1 cellular context compared by ENCODE assay signal in the genomic region with DNA sequence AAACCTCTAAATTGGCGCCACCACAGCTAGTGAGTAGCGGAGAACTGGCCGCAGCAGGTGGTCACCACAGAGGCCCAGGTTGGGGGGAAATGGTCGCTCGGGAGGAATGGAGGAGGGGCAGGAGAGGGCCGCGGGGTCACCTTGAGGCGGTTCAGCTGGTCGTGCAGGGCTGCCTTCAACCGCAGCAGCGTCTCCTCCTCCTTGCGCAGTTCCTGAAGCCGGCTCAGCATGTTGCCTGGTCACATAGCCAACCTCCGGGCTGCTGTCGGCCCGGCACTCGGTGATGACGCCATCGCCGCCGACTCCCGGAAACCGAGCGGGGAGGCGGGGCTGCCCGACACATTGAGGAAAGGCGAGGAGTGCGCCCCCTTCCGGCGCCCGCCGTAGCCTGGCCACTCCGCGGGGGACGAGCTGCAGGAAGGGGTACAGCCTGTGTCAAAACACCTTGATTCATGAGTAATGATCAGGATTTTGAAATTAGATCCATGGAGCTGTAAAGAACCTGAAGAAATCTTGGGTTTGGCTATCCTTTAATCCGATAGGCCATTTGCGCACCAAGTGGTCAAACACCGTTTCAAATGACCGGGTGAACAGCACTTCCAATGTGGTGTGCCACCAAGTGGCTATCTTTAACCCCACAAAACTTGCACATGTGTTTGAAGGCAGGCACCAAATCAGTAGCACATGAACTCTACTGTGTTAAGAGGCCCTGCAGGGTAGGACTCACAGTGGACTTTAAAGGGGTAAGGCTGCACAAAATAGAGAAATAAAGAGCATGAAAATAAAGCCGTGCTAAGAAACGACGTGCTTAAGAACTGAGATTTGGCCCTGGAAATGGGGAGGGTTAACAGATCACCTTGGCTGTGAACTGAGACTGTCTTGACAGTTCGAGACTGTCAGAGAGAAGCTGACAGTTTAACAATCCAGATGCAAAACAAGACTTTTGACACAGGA.
TF ChIP-seq lines count a peak whose summit lies in the region.

A gene with protein sequence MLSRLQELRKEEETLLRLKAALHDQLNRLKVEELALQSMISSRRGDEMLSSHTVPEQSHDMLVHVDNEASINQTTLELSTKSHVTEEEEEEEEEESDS (minus strand): TSS at position 261 of the 954 bp plus-strand sequence. CDS start 31 bp downstream, at position 230.

TF ChIP-seq in GM12878, 131 proteins besides CTCF, POLR2A, EP300 and RAD21 (continued from another document):
- TF ChIP-seq, protein P1, sequence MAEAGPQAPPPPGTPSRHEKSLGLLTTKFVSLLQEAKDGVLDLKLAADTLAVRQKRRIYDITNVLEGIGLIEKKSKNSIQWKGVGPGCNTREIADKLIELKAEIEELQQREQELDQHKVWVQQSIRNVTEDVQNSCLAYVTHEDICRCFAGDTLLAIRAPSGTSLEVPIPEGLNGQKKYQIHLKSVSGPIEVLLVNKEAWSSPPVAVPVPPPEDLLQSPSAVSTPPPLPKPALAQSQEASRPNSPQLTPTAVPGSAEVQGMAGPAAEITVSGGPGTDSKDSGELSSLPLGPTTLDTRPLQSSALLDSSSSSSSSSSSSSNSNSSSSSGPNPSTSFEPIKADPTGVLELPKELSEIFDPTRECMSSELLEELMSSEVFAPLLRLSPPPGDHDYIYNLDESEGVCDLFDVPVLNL (IDR thresholded peaks at IDR 0.05; ENCODE audit: low read depth, low read length), result no peak
- peak; percentile 99 for TF ChIP-seq MXI1 (IDR thresholded peaks at IDR 0.05; ENCODE audit: low read depth, low read length)
- TF ChIP-seq, protein P2, sequence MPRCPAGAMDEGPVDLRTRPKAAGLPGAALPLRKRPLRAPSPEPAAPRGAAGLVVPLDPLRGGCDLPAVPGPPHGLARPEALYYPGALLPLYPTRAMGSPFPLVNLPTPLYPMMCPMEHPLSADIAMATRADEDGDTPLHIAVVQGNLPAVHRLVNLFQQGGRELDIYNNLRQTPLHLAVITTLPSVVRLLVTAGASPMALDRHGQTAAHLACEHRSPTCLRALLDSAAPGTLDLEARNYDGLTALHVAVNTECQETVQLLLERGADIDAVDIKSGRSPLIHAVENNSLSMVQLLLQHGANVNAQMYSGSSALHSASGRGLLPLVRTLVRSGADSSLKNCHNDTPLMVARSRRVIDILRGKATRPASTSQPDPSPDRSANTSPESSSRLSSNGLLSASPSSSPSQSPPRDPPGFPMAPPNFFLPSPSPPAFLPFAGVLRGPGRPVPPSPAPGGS (IDR thresholded peaks at IDR 0.05; ENCODE audit: borderline replicate concordance, insufficient read depth, low read depth, low read length, poor library complexity, severe bottlenecking), result peak; percentile 97
- 0 out of 2 replicates have a peak, but pooled peaks have one; percentile 51 for TF ChIP-seq RCOR1 (conservative IDR thresholded peaks at IDR 0.05; ENCODE audit: low read depth, low read length)
- peak; percentile 84; the same call in 1 of the 2 replicates for TF ChIP-seq ZBED1 (IDR thresholded peaks at IDR 0.05; ENCODE audit: borderline replicate concordance)
- peak; percentile 17; the same call in 1 of the 2 replicates for TF ChIP-seq NRF1 (conservative IDR thresholded peaks at IDR 0.05; ENCODE audit: low read depth, low read length)
- TF ChIP-seq NFYA (IDR thresholded peaks at IDR 0.05; ENCODE audit: borderline replicate concordance, low read depth, low read length), result no peak
- TF ChIP-seq, protein P3, sequence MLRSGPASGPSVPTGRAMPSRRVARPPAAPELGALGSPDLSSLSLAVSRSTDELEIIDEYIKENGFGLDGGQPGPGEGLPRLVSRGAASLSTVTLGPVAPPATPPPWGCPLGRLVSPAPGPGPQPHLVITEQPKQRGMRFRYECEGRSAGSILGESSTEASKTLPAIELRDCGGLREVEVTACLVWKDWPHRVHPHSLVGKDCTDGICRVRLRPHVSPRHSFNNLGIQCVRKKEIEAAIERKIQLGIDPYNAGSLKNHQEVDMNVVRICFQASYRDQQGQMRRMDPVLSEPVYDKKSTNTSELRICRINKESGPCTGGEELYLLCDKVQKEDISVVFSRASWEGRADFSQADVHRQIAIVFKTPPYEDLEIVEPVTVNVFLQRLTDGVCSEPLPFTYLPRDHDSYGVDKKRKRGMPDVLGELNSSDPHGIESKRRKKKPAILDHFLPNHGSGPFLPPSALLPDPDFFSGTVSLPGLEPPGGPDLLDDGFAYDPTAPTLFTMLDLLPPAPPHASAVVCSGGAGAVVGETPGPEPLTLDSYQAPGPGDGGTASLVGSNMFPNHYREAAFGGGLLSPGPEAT (IDR thresholded peaks at IDR 0.05; ENCODE audit: low read depth), result peak; percentile 77
- TF ChIP-seq, protein P4, sequence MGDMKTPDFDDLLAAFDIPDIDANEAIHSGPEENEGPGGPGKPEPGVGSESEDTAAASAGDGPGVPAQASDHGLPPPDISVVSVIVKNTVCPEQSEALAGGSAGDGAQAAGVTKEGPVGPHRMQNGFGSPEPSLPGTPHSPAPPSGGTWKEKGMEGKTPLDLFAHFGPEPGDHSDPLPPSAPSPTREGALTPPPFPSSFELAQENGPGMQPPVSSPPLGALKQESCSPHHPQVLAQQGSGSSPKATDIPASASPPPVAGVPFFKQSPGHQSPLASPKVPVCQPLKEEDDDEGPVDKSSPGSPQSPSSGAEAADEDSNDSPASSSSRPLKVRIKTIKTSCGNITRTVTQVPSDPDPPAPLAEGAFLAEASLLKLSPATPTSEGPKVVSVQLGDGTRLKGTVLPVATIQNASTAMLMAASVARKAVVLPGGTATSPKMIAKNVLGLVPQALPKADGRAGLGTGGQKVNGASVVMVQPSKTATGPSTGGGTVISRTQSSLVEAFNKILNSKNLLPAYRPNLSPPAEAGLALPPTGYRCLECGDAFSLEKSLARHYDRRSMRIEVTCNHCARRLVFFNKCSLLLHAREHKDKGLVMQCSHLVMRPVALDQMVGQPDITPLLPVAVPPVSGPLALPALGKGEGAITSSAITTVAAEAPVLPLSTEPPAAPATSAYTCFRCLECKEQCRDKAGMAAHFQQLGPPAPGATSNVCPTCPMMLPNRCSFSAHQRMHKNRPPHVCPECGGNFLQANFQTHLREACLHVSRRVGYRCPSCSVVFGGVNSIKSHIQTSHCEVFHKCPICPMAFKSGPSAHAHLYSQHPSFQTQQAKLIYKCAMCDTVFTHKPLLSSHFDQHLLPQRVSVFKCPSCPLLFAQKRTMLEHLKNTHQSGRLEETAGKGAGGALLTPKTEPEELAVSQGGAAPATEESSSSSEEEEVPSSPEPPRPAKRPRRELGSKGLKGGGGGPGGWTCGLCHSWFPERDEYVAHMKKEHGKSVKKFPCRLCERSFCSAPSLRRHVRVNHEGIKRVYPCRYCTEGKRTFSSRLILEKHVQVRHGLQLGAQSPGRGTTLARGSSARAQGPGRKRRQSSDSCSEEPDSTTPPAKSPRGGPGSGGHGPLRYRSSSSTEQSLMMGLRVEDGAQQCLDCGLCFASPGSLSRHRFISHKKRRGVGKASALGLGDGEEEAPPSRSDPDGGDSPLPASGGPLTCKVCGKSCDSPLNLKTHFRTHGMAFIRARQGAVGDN (IDR thresholded peaks at IDR 0.05), result peak; percentile 64; the same call in 1 of the 2 replicates
- TF ChIP-seq MYC (IDR thresholded peaks at IDR 0.05; ENCODE audit: insufficient read depth, insufficient read length, insufficient replicate concordance, low read length, severe bottlenecking), result peak; percentile 48
- TF ChIP-seq SMARCA5 (IDR thresholded peaks at IDR 0.05), result peak; percentile 74; the same call in 1 of the 2 replicates
- TF ChIP-seq HDAC6 (IDR thresholded peaks at IDR 0.05; ENCODE audit: unreplicated experiment), result peak; percentile 25
- TF ChIP-seq RAD51 (IDR thresholded peaks at IDR 0.05), result no peak
- TF ChIP-seq, protein P5, sequence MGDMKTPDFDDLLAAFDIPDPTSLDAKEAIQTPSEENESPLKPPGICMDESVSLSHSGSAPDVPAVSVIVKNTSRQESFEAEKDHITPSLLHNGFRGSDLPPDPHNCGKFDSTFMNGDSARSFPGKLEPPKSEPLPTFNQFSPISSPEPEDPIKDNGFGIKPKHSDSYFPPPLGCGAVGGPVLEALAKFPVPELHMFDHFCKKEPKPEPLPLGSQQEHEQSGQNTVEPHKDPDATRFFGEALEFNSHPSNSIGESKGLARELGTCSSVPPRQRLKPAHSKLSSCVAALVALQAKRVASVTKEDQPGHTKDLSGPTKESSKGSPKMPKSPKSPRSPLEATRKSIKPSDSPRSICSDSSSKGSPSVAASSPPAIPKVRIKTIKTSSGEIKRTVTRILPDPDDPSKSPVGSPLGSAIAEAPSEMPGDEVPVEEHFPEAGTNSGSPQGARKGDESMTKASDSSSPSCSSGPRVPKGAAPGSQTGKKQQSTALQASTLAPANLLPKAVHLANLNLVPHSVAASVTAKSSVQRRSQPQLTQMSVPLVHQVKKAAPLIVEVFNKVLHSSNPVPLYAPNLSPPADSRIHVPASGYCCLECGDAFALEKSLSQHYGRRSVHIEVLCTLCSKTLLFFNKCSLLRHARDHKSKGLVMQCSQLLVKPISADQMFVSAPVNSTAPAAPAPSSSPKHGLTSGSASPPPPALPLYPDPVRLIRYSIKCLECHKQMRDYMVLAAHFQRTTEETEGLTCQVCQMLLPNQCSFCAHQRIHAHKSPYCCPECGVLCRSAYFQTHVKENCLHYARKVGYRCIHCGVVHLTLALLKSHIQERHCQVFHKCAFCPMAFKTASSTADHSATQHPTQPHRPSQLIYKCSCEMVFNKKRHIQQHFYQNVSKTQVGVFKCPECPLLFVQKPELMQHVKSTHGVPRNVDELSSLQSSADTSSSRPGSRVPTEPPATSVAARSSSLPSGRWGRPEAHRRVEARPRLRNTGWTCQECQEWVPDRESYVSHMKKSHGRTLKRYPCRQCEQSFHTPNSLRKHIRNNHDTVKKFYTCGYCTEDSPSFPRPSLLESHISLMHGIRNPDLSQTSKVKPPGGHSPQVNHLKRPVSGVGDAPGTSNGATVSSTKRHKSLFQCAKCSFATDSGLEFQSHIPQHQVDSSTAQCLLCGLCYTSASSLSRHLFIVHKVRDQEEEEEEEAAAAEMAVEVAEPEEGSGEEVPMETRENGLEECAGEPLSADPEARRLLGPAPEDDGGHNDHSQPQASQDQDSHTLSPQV (IDR thresholded peaks at IDR 0.05), result no peak
- peak; percentile 46; the same call in 1 of the 2 replicates for TF ChIP-seq STAT1 (conservative IDR thresholded peaks at IDR 0.05)
- TF ChIP-seq, protein P6, sequence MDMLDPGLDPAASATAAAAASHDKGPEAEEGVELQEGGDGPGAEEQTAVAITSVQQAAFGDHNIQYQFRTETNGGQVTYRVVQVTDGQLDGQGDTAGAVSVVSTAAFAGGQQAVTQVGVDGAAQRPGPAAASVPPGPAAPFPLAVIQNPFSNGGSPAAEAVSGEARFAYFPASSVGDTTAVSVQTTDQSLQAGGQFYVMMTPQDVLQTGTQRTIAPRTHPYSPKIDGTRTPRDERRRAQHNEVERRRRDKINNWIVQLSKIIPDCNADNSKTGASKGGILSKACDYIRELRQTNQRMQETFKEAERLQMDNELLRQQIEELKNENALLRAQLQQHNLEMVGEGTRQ (IDR thresholded peaks at IDR 0.05; ENCODE audit: borderline replicate concordance, low read depth, low read length), result no peak
- peak; percentile 42 to 62; a peak in 2 of 4 replicates for TF ChIP-seq BHLHE40 (IDR thresholded peaks at IDR 0.05; ENCODE audit: borderline replicate concordance in 1 of 2, low read depth in 2 of 2, low read length in 1 of 2)
- peak; percentile 97 for TF ChIP-seq CBX5 (IDR thresholded peaks at IDR 0.05; ENCODE audit: low read depth)
- peak; percentile 66 for TF ChIP-seq IKZF1 (conservative IDR thresholded peaks at IDR 0.05)
- peak; percentile 44 for TF ChIP-seq SMC3 (IDR thresholded peaks at IDR 0.05; ENCODE audit: borderline replicate concordance, low read length)
- TF ChIP-seq EED (IDR thresholded peaks at IDR 0.05; ENCODE audit: low read depth), result no peak; the same call in 1 of the 2 replicates
- no peak for TF ChIP-seq ZNF24 (IDR thresholded peaks at IDR 0.05)
